Comparison of ENCODE assay signal across 1 cellular context in genomic region chr11:94272738-94273313, GRCh38.
A peak's percentile ranks its signal among the peaks of the same experiment; 100 is the strongest.
TF ChIP-seq lines count a peak whose summit lies in the region.

No MANE protein-coding gene starts in this region.

TF ChIP-seq in GM12878, 131 proteins besides CTCF, POLR2A, EP300 and RAD21 (continued from another document):
- TF ChIP-seq, protein P1, sequence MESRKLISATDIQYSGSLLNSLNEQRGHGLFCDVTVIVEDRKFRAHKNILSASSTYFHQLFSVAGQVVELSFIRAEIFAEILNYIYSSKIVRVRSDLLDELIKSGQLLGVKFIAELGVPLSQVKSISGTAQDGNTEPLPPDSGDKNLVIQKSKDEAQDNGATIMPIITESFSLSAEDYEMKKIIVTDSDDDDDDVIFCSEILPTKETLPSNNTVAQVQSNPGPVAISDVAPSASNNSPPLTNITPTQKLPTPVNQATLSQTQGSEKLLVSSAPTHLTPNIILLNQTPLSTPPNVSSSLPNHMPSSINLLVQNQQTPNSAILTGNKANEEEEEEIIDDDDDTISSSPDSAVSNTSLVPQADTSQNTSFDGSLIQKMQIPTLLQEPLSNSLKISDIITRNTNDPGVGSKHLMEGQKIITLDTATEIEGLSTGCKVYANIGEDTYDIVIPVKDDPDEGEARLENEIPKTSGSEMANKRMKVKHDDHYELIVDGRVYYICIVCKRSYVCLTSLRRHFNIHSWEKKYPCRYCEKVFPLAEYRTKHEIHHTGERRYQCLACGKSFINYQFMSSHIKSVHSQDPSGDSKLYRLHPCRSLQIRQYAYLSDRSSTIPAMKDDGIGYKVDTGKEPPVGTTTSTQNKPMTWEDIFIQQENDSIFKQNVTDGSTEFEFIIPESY (IDR thresholded peaks at IDR 0.05) = no peak
- TF ChIP-seq EZH2 (IDR thresholded peaks at IDR 0.05; ENCODE audit: borderline replicate concordance, control insufficient read depth, low read depth, low read length) = no peak
- TF ChIP-seq ATF2 (IDR thresholded peaks at IDR 0.05; ENCODE audit: low read length) = peak; percentile 40; the same call in 1 of the 2 replicates
- TF ChIP-seq EED (IDR thresholded peaks at IDR 0.05; ENCODE audit: low read depth) = peak; percentile 52; the same call in 1 of the 2 replicates
- TF ChIP-seq TCF3 (IDR thresholded peaks at IDR 0.05; ENCODE audit: borderline replicate concordance, insufficient read depth, low read depth, low read length) = 0 out of 2 replicates have a peak, but pooled peaks have one; percentile 67
- TF ChIP-seq ETV6 (conservative IDR thresholded peaks at IDR 0.05 in 1 of 2, IDR thresholded peaks at IDR 0.05 in 1 of 2; ENCODE audit: borderline replicate concordance in 1 of 2, low read depth in 1 of 2) = peak in 1 of 2 experiments; percentile 31; a peak in 1 of 4 replicates
- no peak for TF ChIP-seq CHD1 (IDR thresholded peaks at IDR 0.05; ENCODE audit: low read depth, low read length)
- no peak for TF ChIP-seq DPF2 (IDR thresholded peaks at IDR 0.05)
- TF ChIP-seq NFIC (IDR thresholded peaks at IDR 0.05; ENCODE audit: low read depth, low read length) = no peak
- 0 out of 2 replicates have a peak, but pooled peaks have one; percentile 18 for TF ChIP-seq GABPA (IDR thresholded peaks at IDR 0.05; ENCODE audit: low read depth)
- TF ChIP-seq TCF12 (IDR thresholded peaks at IDR 0.05; ENCODE audit: low read depth, low read length) = 0 out of 2 replicates have a peak, but pooled peaks have one; percentile 42
- no peak for TF ChIP-seq ZNF274 (IDR thresholded peaks at IDR 0.05; ENCODE audit: insufficient read depth, insufficient read length)
